In the genomic region with DNA sequence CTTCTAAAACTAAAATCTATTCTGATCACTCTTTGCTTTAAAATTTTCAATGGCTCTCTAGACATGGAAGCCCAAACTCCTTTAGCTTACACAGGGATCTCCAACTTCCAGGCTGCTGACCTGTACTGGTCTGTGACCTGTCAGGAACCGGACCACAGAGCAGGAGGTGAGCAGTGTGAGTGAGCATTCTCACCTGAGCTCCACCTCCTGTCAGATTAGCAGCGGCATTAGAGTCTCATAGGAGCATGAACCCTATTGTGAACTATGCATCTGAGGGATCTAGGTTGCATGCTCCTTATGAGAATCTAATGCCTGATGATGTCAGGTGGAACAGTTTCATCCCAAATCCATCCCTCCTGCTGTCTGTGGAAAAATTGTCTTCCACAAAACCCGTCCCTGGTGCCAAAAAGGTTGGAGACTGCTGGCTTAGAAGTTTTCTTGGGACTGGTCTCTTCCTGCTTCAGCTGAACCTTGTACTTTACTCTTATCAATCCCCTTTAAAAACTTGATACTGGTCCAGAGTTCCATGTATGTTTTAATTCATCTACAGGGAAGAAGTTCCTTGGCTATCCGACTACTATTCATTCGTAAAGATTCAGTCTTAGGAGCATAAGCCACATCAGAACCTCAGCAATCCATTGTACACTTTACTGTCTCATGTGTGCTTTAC, we compare ENCODE assay signal across 35 cellular contexts.
"Had no signal": no experiment of that assay in that cellular context is flagged by ENCODE, and none has a peak within 500 bp of the region (broad histone marks: within the 10 kb centered on the region; RNA-seq: fewer than 3 reads in every experiment).

No MANE protein-coding gene starts in this region.

- H3K9me3 ChIP-seq: MG63 had no signal

- H3K36me3 ChIP-seq: MG63 had no signal

- H3K4me3 ChIP-seq: MG63 had no signal

- H3K27ac ChIP-seq: KMS-11 had no signal

- DNase-seq: Karpas-422, Kasumi-1, KG1, MG63, MM.1S, MV-4-11, NCI-H1048, NCI-H1092, NCI-H1092 treated with DMSO at 0.1 percent for 48 hours, NCI-H1105, NCI-H1105 treated with DMSO at 0.1 percent for 48 hours, NCI-H1417, NCI-H1417 treated with DMSO at 0.1 percent for 48 hours, NCI-H1436 treated with DMSO at 0.1 percent for 48 hours, NCI-H146, NCI-H1694, NCI-H1694 treated with DMSO at 0.1 percent for 48 hours, NCI-H187, NCI-H187 treated with DMSO at 0.1 percent for 48 hours, NCI-H1930, NCI-H2029, NCI-H2029 treated with DMSO at 0.1 percent for 48 hours, NCI-H2081, NCI-H2081 treated with DMSO at 0.1 percent for 48 hours, NCI-H2107, NCI-H2171, NCI-H2171 treated with DMSO at 0.1 percent for 48 hours, NCI-H2227 treated with DMSO at 0.1 percent for 48 hours, NCI-H226, NCI-H345, NCI-H446, NCI-H446 treated with DMSO at 0.1 percent for 48 hours, NCI-H510A, NCI-H510A treated with DMSO at 0.1 percent for 48 hours had no signal

- H3K27me3 ChIP-seq: MG63 had no signal
